Comparison of ENCODE assay signal across 1 cellular context in the genomic region with DNA sequence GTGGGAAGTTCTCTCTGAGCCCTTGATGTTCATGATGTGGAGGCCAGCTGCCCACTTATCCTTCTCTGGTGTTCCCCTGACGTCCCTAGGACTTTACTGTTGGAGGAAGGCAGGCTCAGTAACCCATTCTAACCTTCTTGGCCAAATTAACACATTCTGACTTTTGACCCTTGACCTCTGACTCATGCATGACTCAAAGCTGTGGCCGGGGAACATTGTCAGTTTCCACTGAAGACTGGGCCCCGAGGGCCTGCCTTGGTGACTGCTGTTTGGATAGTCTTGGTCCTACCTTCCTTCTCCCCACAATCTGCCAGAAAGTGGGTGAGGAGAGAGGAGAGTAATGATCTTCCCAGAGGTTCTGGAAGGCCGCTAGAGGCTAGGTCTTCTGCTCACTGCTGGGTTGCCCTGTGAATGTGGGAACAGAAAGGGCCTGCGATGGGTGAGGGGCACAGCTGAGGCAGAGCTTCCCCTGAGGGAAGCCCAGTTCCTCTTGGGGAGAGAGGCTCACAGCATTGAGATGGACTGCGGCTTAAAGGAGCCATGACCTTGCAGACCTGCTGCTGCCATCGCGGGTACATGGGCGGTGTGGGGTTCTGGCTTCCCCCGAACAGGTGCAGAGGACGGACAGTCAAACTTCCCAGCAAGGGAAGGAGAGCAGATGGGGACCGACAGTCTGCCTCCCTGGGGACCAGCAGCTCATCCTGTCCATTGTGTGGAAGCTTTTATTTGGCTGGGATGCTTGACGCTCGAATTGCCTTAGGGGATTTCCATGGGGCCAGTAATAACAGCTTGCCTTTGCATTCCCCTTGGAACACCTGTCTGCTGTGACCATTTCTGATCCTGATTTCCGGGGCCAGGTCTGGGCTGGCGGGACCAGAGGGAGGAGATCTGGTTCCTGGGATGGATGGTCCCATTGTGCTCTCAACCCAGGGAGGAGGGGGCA.
TF ChIP-seq lines count a peak whose summit lies in the region.

No MANE protein-coding gene starts in this region.

TF ChIP-seq in K562, 482 proteins besides CTCF, POLR2A, EP300 and RAD21 (continued from another document and continues in another):
- no peak for TF ChIP-seq CHCHD3 (CRISPR knock-in tag; IDR thresholded peaks at IDR 0.05)
- TF ChIP-seq ZNF780A (CRISPR knock-in tag; IDR thresholded peaks at IDR 0.05) = no peak
- no peak for TF ChIP-seq MECOM (CRISPR knock-in tag; IDR thresholded peaks at IDR 0.05)
- no peak for TF ChIP-seq ESRRA (IDR thresholded peaks at IDR 0.05; ENCODE audit: borderline replicate concordance, low read depth)
- no peak for TF ChIP-seq ELK3 (CRISPR knock-in tag; IDR thresholded peaks at IDR 0.05)
- no peak for TF ChIP-seq TGIF2 (CRISPR knock-in tag; IDR thresholded peaks at IDR 0.05)
- TF ChIP-seq MAZ (CRISPR knock-in tag; conservative IDR thresholded peaks at IDR 0.05 in 1 of 2, IDR thresholded peaks at IDR 0.05 in 1 of 2) = no peak
- no peak for TF ChIP-seq ELF1 (tag; IDR thresholded peaks at IDR 0.05)
- no peak for TF ChIP-seq ZNF224 (CRISPR knock-in tag; IDR thresholded peaks at IDR 0.05)
- TF ChIP-seq CCAR2 (IDR thresholded peaks at IDR 0.05; ENCODE audit: low read depth, low read length) = no peak
- TF ChIP-seq NCOA1 (IDR thresholded peaks at IDR 0.05; ENCODE audit: low read depth) = no peak
- no peak for TF ChIP-seq ZNF436 (CRISPR knock-in tag; IDR thresholded peaks at IDR 0.05)
- no peak for TF ChIP-seq CBFA2T2 (conservative IDR thresholded peaks at IDR 0.05)
- no peak for TF ChIP-seq AFF1 (IDR thresholded peaks at IDR 0.05; ENCODE audit: low read depth in 1 of 2, partially characterized antibody in 2 of 2)
- TF ChIP-seq DPF2 (IDR thresholded peaks at IDR 0.05) = peak; percentile 94
- TF ChIP-seq PTRF (tag; IDR thresholded peaks at IDR 0.05) = no peak
- TF ChIP-seq, protein P1, sequence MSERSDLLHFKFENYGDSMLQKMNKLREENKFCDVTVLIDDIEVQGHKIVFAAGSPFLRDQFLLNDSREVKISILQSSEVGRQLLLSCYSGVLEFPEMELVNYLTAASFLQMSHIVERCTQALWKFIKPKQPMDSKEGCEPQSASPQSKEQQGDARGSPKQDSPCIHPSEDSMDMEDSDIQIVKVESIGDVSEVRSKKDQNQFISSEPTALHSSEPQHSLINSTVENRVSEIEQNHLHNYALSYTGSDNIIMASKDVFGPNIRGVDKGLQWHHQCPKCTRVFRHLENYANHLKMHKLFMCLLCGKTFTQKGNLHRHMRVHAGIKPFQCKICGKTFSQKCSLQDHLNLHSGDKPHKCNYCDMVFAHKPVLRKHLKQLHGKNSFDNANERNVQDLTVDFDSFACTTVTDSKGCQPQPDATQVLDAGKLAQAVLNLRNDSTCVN (CRISPR knock-in tag; IDR thresholded peaks at IDR 0.05) = no peak
- TF ChIP-seq OTX1 (CRISPR knock-in tag; IDR thresholded peaks at IDR 0.05) = no peak
- no peak for TF ChIP-seq PRPF4 (IDR thresholded peaks at IDR 0.05; ENCODE audit: insufficient read depth, low read depth, low read length, poor library complexity, severe bottlenecking)
- TF ChIP-seq, protein P2, sequence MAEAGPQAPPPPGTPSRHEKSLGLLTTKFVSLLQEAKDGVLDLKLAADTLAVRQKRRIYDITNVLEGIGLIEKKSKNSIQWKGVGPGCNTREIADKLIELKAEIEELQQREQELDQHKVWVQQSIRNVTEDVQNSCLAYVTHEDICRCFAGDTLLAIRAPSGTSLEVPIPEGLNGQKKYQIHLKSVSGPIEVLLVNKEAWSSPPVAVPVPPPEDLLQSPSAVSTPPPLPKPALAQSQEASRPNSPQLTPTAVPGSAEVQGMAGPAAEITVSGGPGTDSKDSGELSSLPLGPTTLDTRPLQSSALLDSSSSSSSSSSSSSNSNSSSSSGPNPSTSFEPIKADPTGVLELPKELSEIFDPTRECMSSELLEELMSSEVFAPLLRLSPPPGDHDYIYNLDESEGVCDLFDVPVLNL (CRISPR knock-in tag; IDR thresholded peaks at IDR 0.05; ENCODE audit: low read depth) = no peak
- no peak for TF ChIP-seq CBX2 (IDR thresholded peaks at IDR 0.05; ENCODE audit: insufficient read depth, low read length, poor library complexity, severe bottlenecking)
- TF ChIP-seq MAFG (tag; conservative IDR thresholded peaks at IDR 0.05) = no peak
- TF ChIP-seq ILK (tag; IDR thresholded peaks at IDR 0.05; ENCODE audit: borderline replicate concordance, low read depth) = no peak
- no peak for TF ChIP-seq ZBED1 (IDR thresholded peaks at IDR 0.05)
- peak; percentile 45; the same call in 1 of the 2 replicates for TF ChIP-seq ATF7 (IDR thresholded peaks at IDR 0.05)
- TF ChIP-seq, protein P3, sequence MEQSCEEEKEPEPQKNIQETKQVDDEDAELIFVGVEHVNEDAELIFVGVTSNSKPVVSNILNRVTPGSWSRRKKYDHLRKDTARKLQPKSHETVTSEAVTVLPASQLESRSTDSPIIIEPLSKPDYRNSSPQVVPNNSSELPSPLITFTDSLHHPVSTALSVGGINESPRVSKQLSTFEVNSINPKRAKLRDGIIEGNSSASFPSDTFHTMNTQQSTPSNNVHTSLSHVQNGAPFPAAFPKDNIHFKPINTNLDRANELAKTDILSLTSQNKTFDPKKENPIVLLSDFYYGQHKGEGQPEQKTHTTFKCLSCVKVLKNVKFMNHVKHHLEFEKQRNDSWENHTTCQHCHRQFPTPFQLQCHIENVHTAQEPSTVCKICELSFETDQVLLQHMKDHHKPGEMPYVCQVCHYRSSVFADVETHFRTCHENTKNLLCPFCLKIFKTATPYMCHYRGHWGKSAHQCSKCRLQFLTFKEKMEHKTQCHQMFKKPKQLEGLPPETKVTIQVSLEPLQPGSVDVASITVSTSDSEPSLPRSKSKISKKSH (CRISPR knock-in tag; IDR thresholded peaks at IDR 0.05) = no peak
- TF ChIP-seq KLF1 (tag; IDR thresholded peaks at IDR 0.05) = no peak
- no peak for TF ChIP-seq HOXB6 (CRISPR knock-in tag; IDR thresholded peaks at IDR 0.05; ENCODE audit: borderline replicate concordance)
- TF ChIP-seq ZNF639 (CRISPR knock-in tag; conservative IDR thresholded peaks at IDR 0.05 in 1 of 2, IDR thresholded peaks at IDR 0.05 in 1 of 2) = no peak
- no peak for TF ChIP-seq SRSF7 (optimal IDR thresholded peaks at IDR 0.05; ENCODE audit: low read depth, low read length)
- TF ChIP-seq RBBP5 (IDR thresholded peaks at IDR 0.05; ENCODE audit: borderline replicate concordance, insufficient read depth, low read length, poor library complexity, severe bottlenecking) = peak; percentile 26
- no peak for TF ChIP-seq ZNF655 (CRISPR knock-in tag; IDR thresholded peaks at IDR 0.05)
- no peak for TF ChIP-seq MEF2A (IDR thresholded peaks at IDR 0.05; ENCODE audit: control insufficient read depth, low read depth, low read length)
- TF ChIP-seq NFRKB (IDR thresholded peaks at IDR 0.05; ENCODE audit: low read depth) = peak; percentile 52; the same call in 1 of the 2 replicates
- TF ChIP-seq, protein P4, sequence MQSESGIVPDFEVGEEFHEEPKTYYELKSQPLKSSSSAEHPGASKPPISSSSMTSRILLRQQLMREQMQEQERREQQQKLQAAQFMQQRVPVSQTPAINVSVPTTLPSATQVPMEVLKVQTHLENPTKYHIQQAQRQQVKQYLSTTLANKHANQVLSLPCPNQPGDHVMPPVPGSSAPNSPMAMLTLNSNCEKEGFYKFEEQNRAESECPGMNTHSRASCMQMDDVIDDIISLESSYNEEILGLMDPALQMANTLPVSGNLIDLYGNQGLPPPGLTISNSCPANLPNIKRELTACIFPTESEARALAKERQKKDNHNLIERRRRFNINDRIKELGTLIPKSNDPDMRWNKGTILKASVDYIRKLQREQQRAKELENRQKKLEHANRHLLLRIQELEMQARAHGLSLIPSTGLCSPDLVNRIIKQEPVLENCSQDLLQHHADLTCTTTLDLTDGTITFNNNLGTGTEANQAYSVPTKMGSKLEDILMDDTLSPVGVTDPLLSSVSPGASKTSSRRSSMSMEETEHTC (IDR thresholded peaks at IDR 0.05) = no peak
- no peak for TF ChIP-seq MCM2 (IDR thresholded peaks at IDR 0.05; ENCODE audit: low read depth)
- no peak for TF ChIP-seq RNF2 (IDR thresholded peaks at IDR 0.05)
- TF ChIP-seq, protein P5, sequence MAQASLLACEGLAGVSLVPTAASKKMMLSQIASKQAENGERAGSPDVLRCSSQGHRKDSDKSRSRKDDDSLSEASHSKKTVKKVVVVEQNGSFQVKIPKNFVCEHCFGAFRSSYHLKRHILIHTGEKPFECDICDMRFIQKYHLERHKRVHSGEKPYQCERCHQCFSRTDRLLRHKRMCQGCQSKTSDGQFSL (CRISPR knock-in tag; IDR thresholded peaks at IDR 0.05) = no peak
- TF ChIP-seq, protein P5 (tag; IDR thresholded peaks at IDR 0.05) = no peak
- 0 out of 2 replicates have a peak, but pooled peaks have one; percentile 42 for TF ChIP-seq CREB3L1 (IDR thresholded peaks at IDR 0.05; ENCODE audit: borderline replicate concordance, low read depth)
- no peak for TF ChIP-seq ZNF184 (CRISPR knock-in tag; IDR thresholded peaks at IDR 0.05)
- no peak for TF ChIP-seq ZNF12 (CRISPR knock-in tag; IDR thresholded peaks at IDR 0.05)
- no peak for TF ChIP-seq GABPB2 (CRISPR knock-in tag; conservative IDR thresholded peaks at IDR 0.05)
- TF ChIP-seq LCOR (CRISPR knock-in tag; IDR thresholded peaks at IDR 0.05) = peak; percentile 73; the same call in 1 of the 2 replicates
- no peak for TF ChIP-seq SREBF1 (IDR thresholded peaks at IDR 0.05; ENCODE audit: borderline replicate concordance, low read depth, low read length)
- no peak for TF ChIP-seq ZSCAN29 (IDR thresholded peaks at IDR 0.05)
- no peak for TF ChIP-seq SRSF9 (IDR thresholded peaks at IDR 0.05; ENCODE audit: borderline replicate concordance, low read depth, low read length)
- TF ChIP-seq SRF (CRISPR knock-in tag; IDR thresholded peaks at IDR 0.05) = no peak
- no peak for TF ChIP-seq POLR2H (tag; IDR thresholded peaks at IDR 0.05; ENCODE audit: low read depth)
- TF ChIP-seq MYNN (IDR thresholded peaks at IDR 0.05) = no peak
- TF ChIP-seq MYNN (CRISPR knock-in tag; IDR thresholded peaks at IDR 0.05) = no peak
